ENCODE assay signal across 8 cellular contexts in the genomic region with DNA sequence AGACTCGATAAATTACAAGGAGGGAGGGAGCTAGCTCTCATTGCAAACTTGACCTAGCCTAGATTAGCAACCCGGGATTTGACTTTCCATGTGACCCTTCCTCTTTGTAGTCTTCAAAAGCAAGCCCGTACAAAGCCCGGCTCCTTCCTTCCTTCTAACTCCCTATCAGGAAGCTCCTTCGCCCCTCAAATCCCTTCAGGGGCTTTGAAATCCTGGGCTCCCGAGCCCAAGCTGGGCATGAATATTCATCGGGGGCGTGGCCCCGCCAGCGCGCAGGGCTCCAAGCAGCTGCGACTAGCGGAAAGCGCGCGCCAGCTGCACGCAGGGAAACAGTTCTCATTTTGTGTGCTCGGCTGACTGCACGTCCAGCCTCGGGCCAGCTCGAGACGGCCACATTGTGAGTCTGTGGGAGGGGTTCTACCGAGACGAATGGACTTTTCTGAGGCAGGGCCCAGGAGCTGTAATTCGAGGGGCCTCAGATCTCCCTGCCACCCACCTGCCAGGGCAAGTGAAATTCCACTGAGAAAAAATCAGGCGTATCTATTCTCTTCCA.
A peak's percentile ranks its signal among the peaks of the same experiment; 100 is the strongest.
DNase-seq lines count a peak whose midpoint lies in the region; ATAC-seq and TF ChIP-seq lines count a peak whose summit lies in the region.

No MANE protein-coding gene starts in this region.

- intact Hi-C loops in activated CD4-positive, alpha-beta T cell treated with anti-CD3 and anti-CD28 coated beads for 36 hours (cut with DNase I, micrococcal nuclease), result loop anchor here in 1 of 2 experiments (5.0 kb wide), 2 partner anchors 54 to 99 kb away; no protein-coding TSS in a partner anchor

- no peaks in the 10 kb centered on the region for H3K9me3 Mint-ChIP-seq in activated CD4-positive, alpha-beta T cell treated with anti-CD3 and anti-CD28 coated beads for 36 hours (ENCODE audit: low read depth)

- H3K4me1 Mint-ChIP-seq in activated CD4-positive, alpha-beta T cell treated with anti-CD3 and anti-CD28 coated beads for 36 hours, result peaks cover 28% of the 10 kb centered on the region

- peaks cover 2% of the 10 kb centered on the region for H3K27me3 Mint-ChIP-seq in activated CD4-positive, alpha-beta T cell treated with anti-CD3 and anti-CD28 coated beads for 36 hours

- CTCF ChIA-PET in activated CD4-positive, alpha-beta T cell treated with anti-CD3 and anti-CD28 coated beads for 36 hours (lab: Charles Lee), result interaction anchor here (0.6 to 2.4 kb wide), 12 partner anchors 9 to 179 kb away, joined by 3 to 17 read pairs (median 4); no protein-coding TSS in a partner anchor

- POLR2A ChIA-PET in activated CD4-positive, alpha-beta T cell treated with anti-CD3 and anti-CD28 coated beads for 36 hours (lab: Charles Lee), result interaction anchor here (0.7 to 1.8 kb wide), 5 partner anchors 14 to 99 kb away, joined by 3 to 5 read pairs (median 4); no protein-coding TSS in a partner anchor

- H3K36me3 Mint-ChIP-seq in activated CD4-positive, alpha-beta T cell treated with anti-CD3 and anti-CD28 coated beads for 36 hours (ENCODE audit: low read depth), result no peaks in the 10 kb centered on the region

- DNase-seq in AG09319 (ENCODE audit: extremely low read depth, low read depth) (no peak), NCI-H2171 treated with DMSO at 0.1 percent for 48 hours (lab: John Stamatoyannopoulos, UW) (peak; percentile 63), dermis blood vessel endothelial cell (peak; percentile 87), left lobe of liver (ENCODE audit: low spot score) (peak; percentile 87)
- peak; percentile 80 for DNase-seq in activated CD4-positive, alpha-beta T cell treated with anti-CD3 and anti-CD28 coated beads for 36 hours
- DNase-seq in stimulated activated CD4-positive, alpha-beta T cell treated with anti-CD3 and anti-CD28 coated beads, Interleukin-2, amount 100 ng/mL, for 48 hours, result peak; percentile 55 to 60

- TF ChIP-seq CTCF in AG09319 (IDR thresholded peaks at IDR 0.05; ENCODE audit: low read depth, low read length), result peak; percentile 1; the same call in 1 of the 2 replicates

- H3K4me3 Mint-ChIP-seq in activated CD4-positive, alpha-beta T cell treated with anti-CD3 and anti-CD28 coated beads for 36 hours, result peak overlapping the region; percentile 72

- ATAC-seq in GM18909 (IDR thresholded peaks at IDR 0.05; ENCODE audit: poor library complexity, unreplicated experiment) (peak; percentile 97), HG03108 (IDR thresholded peaks at IDR 0.05; ENCODE audit: unreplicated experiment) (peak; percentile 97), left lobe of liver (peak; percentile 99)
- ATAC-seq in activated CD4-positive, alpha-beta T cell treated with anti-CD3 and anti-CD28 coated beads for 36 hours, result peak; percentile 83

- peak overlapping the region; percentile 91 for H3K27ac Mint-ChIP-seq in activated CD4-positive, alpha-beta T cell treated with anti-CD3 and anti-CD28 coated beads for 36 hours
